8 cellular contexts compared by ENCODE assay signal in the genomic region with DNA sequence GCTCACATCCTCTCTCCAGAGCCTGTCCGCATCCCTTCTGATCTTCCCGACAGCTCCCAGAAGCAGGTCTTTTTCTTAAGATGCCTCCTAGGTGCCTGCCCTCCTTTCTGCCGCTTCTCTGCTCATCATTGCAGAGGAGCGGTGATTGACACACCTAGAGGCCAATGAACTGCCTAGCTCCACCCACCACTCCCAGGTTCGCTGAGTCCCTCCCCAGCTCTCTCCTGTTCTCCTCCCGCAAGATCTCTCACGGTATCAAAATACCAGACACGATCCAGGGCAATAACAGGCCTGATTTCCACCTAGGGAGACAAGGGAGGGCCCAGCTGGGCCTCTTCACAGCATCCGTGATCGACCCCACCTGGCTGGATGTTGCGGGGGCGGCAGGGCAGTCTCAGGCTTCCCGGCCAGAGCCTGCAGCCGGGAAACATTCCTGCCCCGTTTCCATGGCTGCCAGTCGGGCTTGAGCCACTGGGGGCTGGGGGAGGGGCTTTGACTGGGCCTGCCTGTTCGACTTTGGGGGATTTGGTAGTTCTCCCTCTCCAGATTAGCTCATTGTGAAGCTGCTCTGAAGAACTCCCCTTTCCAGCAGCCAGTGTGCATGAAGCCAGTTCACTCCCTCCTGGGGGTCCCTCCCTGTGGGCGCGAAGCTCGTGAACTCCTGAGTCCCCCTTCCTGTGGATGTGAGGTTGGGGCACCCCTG.
DNase-seq lines count a peak whose midpoint lies in the region; ATAC-seq, FAIRE-seq and TF ChIP-seq lines count a peak whose summit lies in the region.

No MANE protein-coding gene starts in this region.

- TF ChIP-seq CTCF in psoas muscle (IDR thresholded peaks at IDR 0.05): no peak
- no peak for TF ChIP-seq CTCF in vagina (IDR thresholded peaks at IDR 0.05)

- FAIRE-seq in GM12891 (lab: Jason Lieb, UNC): no peak

- H3K4me1 ChIP-seq in right cardiac atrium (ENCODE audit: control insufficient read depth, insufficient read depth, low read length) (peaks cover 21% of the 10 kb centered on the region), psoas muscle (peaks cover 9% of the 10 kb centered on the region), vagina (peaks cover 26% of the 10 kb centered on the region)

- intact Hi-C loops in right cardiac atrium (cut with DNase I) (no loop called here), psoas muscle (cut with DNase I) (no loop called here), vagina (cut with DNase I) (no loop called here)

- peak overlapping the region; percentile 1 for H3K4me3 ChIP-seq in right cardiac atrium (ENCODE audit: low read length)
- H3K4me3 ChIP-seq in psoas muscle: no peak overlapping the region
- H3K4me3 ChIP-seq in vagina: peak overlapping the region; percentile 28 to 46

- H3K9me3 ChIP-seq in right cardiac atrium (ENCODE audit: control insufficient read depth, low read length): no peaks in the 10 kb centered on the region
- H3K9me3 ChIP-seq in psoas muscle: no peaks in the 10 kb centered on the region
- H3K9me3 ChIP-seq in vagina: no peaks in the 10 kb centered on the region

- TF ChIP-seq POLR2A in GM12891 (IDR thresholded peaks at IDR 0.05; ENCODE audit: low read depth, low read length) (no peak), vagina (IDR thresholded peaks at IDR 0.05) (no peak)

- WGBS in right cardiac atrium: 12% methylated on average over 20 of the region's 20 CpGs
- 39 to 45% (median 44%) methylated on average over 20 of the region's 20 CpGs for WGBS in psoas muscle, 3 donors

- H3K27ac ChIP-seq in right cardiac atrium (ENCODE audit: low read length) (no peak overlapping the region), psoas muscle (no peak overlapping the region), vagina (peak overlapping the region; percentile 70)

- H3K36me3 ChIP-seq in psoas muscle (ENCODE audit: insufficient read depth in 1 of 2, low read depth in 1 of 2) (no peaks in the 10 kb centered on the region), vagina (no peaks in the 10 kb centered on the region)

- peak; percentile 69 to 77 for ATAC-seq in right cardiac atrium
- ATAC-seq in psoas muscle: peak in 3 of 4 donors; percentile 38 to 48 (median 46)
- no peak for ATAC-seq in HG02763 (IDR thresholded peaks at IDR 0.05; ENCODE audit: unreplicated experiment)

- in situ Hi-C loops in KBM-7 (cut with MboI; ENCODE audit: low pct_unique_long_range_greater_than_20kb, low sequenced_read_pairs) (no loop called here), SK-MEL-5 (cut with HindIII; ENCODE audit: low pct_unique_long_range_greater_than_20kb, low sequenced_read_pairs) (no loop called here)

- H3K27me3 ChIP-seq in right cardiac atrium (ENCODE audit: control insufficient read depth, insufficient read depth): no peaks in the 10 kb centered on the region
- peaks cover 0 to 12% (median 0%) of the 10 kb centered on the region in 3 donors for H3K27me3 ChIP-seq in psoas muscle (ENCODE audit: insufficient read depth in 3 of 3, low read length in 2 of 3)
- H3K27me3 ChIP-seq in vagina: no peaks in the 10 kb centered on the region

- DNase-seq in GM12891 (ENCODE audit: insufficient read length, low spot score) (peak; percentile 43), KBM-7 (peak; percentile 19), SK-MEL-5 (ENCODE audit: low read depth, low spot score) (peak; percentile 70), anterior cingulate cortex (lab: John Stamatoyannopoulos, UW) (peak in 57 of 58 donors; percentile 44 to 92 (median 72)), right cardiac atrium (peak; percentile 87 to 95 (median 91)), psoas muscle (peak; percentile 64 to 74), vagina (ENCODE audit: extremely low spot score in 2 of 2) (no peak)

TF ChIP-seq in GM12891, 5 proteins besides CTCF, POLR2A, EP300 and RAD21:
- TF ChIP-seq POLR2AphosphoS5 (IDR thresholded peaks at IDR 0.05; ENCODE audit: low read depth, low read length): no peak
- no peak for TF ChIP-seq PAX5 (IDR thresholded peaks at IDR 0.05; ENCODE audit: insufficient read depth, low read length, severe bottlenecking)
- TF ChIP-seq POU2F2 (IDR thresholded peaks at IDR 0.05; ENCODE audit: low read depth, low read length): no peak
- TF ChIP-seq SPI1 (IDR thresholded peaks at IDR 0.05; ENCODE audit: low read depth, low read length): no peak
- TF ChIP-seq TAF1 (IDR thresholded peaks at IDR 0.05; ENCODE audit: low read depth, low read length): no peak

Comparison
In these comparisons a context has a peak if more than half of its experiments do, and no peak if none do; other contexts are left out.
1. DNase-seq: peak in GM12891 (single experiment), KBM-7 (single experiment), SK-MEL-5 (single experiment), anterior cingulate cortex (57 of 58), right cardiac atrium (3 of 3) and psoas muscle (2 of 2); none in vagina (0 of 2).